In the genomic region with DNA sequence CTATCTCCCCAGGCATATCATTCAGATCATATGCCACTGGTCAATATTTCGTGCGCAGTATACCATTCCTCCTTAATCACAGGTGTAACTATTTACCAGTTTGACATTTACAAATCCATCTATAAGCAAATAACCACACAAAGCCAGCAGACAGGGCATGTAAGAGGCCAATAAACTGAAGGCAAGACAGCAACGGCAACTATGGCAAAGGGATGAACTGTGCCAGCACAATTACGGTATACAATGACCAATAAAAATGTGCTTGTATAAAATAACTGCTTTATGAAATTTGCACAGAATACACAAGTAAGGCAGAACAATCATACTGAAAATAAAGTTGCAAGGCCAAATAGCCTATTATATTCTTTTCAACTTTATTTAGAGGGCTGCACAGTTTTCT, we compare ENCODE assay signal across 19 cellular contexts.
"Had no signal": no experiment of that assay in that cellular context is flagged by ENCODE, and none has a peak within 500 bp of the region (broad histone marks: within the 10 kb centered on the region; RNA-seq: fewer than 3 reads in every experiment).

No MANE protein-coding gene starts in this region.

- ATAC-seq: HepG2, T-cell had no signal

- DNase-seq: IMR-90, Karpas-422, KG1, MM.1S, NCI-H1092 treated with DMSO at 0.1 percent for 48 hours, NCI-H1436, NCI-H187, NCI-H2029 treated with DMSO at 0.1 percent for 48 hours, NCI-H2171 treated with DMSO at 0.1 percent for 48 hours, NCI-H2227 treated with DMSO at 0.1 percent for 48 hours, NCI-H524, NCI-H526 treated with DMSO at 0.1 percent for 48 hours, NCI-H774, RPMI8226, SHP77, SK-N-SH, SW 1271, T-cell had no signal
